Comparison of ENCODE assay signal across 21 cellular contexts in the genomic region with DNA sequence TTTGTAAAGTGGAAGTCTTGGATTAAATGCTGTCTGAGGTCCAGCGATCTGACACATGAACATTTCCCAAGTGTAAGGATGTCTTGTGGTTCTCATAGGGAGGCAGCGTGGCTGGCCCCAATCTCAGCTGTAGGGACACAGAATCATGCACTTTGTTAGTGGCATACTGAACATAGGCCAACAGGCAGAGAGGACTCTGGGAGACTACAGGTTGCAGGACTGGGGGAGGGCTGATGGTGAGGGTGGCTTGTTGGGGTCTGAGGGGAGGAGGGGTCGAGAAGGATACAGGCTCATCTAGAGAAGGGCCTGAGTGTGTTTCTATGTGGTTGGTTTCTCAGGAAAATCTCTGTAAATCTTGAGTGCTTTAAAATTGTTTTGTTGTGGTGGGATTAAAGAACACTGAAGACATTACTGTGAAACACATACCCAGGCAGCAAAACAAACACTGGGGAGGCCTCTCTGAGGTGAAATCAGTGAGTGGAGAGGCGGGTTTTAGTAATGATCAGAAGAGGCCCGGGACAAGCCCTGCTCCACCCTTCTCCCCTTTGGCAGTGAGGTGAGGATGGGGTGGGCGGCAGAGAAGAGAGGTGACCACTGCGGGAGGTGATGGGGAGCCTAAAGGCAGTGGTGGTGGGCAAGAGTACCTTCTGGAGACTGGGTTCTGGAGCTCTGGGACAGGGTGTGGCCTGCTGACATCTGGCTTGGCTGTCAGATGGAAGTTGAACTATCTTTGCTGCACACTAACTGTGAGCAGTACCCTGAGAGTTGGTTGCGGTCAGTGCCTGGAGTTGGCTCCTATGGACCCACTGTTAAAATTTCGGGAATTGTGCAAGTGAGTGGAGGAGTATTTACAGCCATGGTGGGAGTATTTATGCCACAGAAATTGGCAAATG. TPM values are rescaled to one million over a fixed set of nuclear protein-coding genes. Genes with fewer than 3 reads are reported as not detected.
DNase-seq lines count a peak whose midpoint lies in the region; ATAC-seq and TF ChIP-seq lines count a peak whose summit lies in the region.
"Had no signal": no experiment of that assay in that cellular context is flagged by ENCODE, and none has a peak within 500 bp of the region (broad histone marks: within the 10 kb centered on the region; RNA-seq: fewer than 3 reads in every experiment).

No MANE protein-coding gene starts in this region.

- H3K36me3 Mint-ChIP-seq in nephron progenitor cell (ENCODE audit: low read depth): peaks cover 30% of the 10 kb centered on the region
- no peaks in the 10 kb centered on the region for H3K36me3 Mint-ChIP-seq in activated T-helper 1 cell treated with anti-CD3 and anti-CD28 coated beads, Interleukin-12 subunit alpha, Interleukin-12 subunit beta, Interleukin-2, Interleukin-4 antibody, amounts not matched to agents 30 ng/mL and 10 ng/mL and 1 ng/mL, durations not matched to agents 14 hours and 24 hours and 36 hours (ENCODE audit: low read depth)

- peaks cover 14 to 74% (median 58%) of the 10 kb centered on the region in 9 donors for H3K4me1 ChIP-seq in heart right ventricle

- TF ChIP-seq CTCF in heart right ventricle (IDR thresholded peaks at IDR 0.05): no peak
- no peak for TF ChIP-seq CTCF in nephron progenitor cell (IDR thresholded peaks at IDR 0.05)

- H3K9me3 Mint-ChIP-seq in nephron progenitor cell: no peaks in the 10 kb centered on the region
- no peaks in the 10 kb centered on the region for H3K9me3 Mint-ChIP-seq in activated T-helper 1 cell treated with anti-CD3 and anti-CD28 coated beads, Interleukin-12 subunit alpha, Interleukin-12 subunit beta, Interleukin-2, Interleukin-4 antibody, amounts not matched to agents 30 ng/mL and 10 ng/mL and 1 ng/mL, durations not matched to agents 14 hours and 24 hours and 36 hours
- H3K9me3 Mint-ChIP-seq: central memory CD8-positive, alpha-beta T cell had no signal

- no peaks in the 10 kb centered on the region for H3K9me3 ChIP-seq in heart right ventricle
- H3K9me3 ChIP-seq: BE2C, SJCRH30, upper lobe of left lung had no signal

- H3K36me3 ChIP-seq in heart right ventricle: peaks cover 0 to 16% (median 0%) of the 10 kb centered on the region in 9 donors
- H3K36me3 ChIP-seq: BE2C, SJCRH30, upper lobe of left lung had no signal

- no peaks in the 10 kb centered on the region for H3K27me3 ChIP-seq in heart right ventricle
- H3K27me3 ChIP-seq: BE2C, SJCRH30, upper lobe of left lung had no signal

- H3K27ac ChIP-seq in heart right ventricle: peak overlapping the region in 5 of 10 donors; percentile 5 to 60 (median 28)
- H3K27ac ChIP-seq: HL-60, SJCRH30 had no signal

- WGBS in heart right ventricle, 2 donors: 58 to 60% methylated on average over 9 of the region's 9 CpGs

- H3K4me3 Mint-ChIP-seq in nephron progenitor cell: peak overlapping the region; percentile 94
- no peak overlapping the region for H3K4me3 Mint-ChIP-seq in activated T-helper 1 cell treated with anti-CD3 and anti-CD28 coated beads, Interleukin-12 subunit alpha, Interleukin-12 subunit beta, Interleukin-2, Interleukin-4 antibody, amounts not matched to agents 30 ng/mL and 10 ng/mL and 1 ng/mL, durations not matched to agents 14 hours and 24 hours and 36 hours
- H3K4me3 Mint-ChIP-seq: central memory CD8-positive, alpha-beta T cell had no signal

- H3K27me3 Mint-ChIP-seq in nephron progenitor cell (ENCODE audit: low read depth, poor library complexity): peaks cover 10% of the 10 kb centered on the region
- peaks cover 36% of the 10 kb centered on the region for H3K27me3 Mint-ChIP-seq in activated T-helper 1 cell treated with anti-CD3 and anti-CD28 coated beads, Interleukin-12 subunit alpha, Interleukin-12 subunit beta, Interleukin-2, Interleukin-4 antibody, amounts not matched to agents 30 ng/mL and 10 ng/mL and 1 ng/mL, durations not matched to agents 14 hours and 24 hours and 36 hours (ENCODE audit: insufficient read depth)

- intact Hi-C loops in left ventricle myocardium superior (cut with micrococcal nuclease) (no loop called here), heart right ventricle (cut with DNase I) (loop anchor here in 1 of 10 donors (2.0 kb wide), 1 partner anchor 35 kb away; no protein-coding TSS in a partner anchor)
- intact Hi-C loops in activated T-helper 1 cell treated with anti-CD3 and anti-CD28 coated beads, Interleukin-12 subunit alpha, Interleukin-12 subunit beta, Interleukin-2, Interleukin-4 antibody, amounts not matched to agents 30 ng/mL and 10 ng/mL and 1 ng/mL, durations not matched to agents 14 hours and 24 hours and 36 hours (cut with micrococcal nuclease): no loop called here

- H3K4me1 Mint-ChIP-seq in nephron progenitor cell: peaks cover 75% of the 10 kb centered on the region
- H3K4me1 Mint-ChIP-seq in activated T-helper 1 cell treated with anti-CD3 and anti-CD28 coated beads, Interleukin-12 subunit alpha, Interleukin-12 subunit beta, Interleukin-2, Interleukin-4 antibody, amounts not matched to agents 30 ng/mL and 10 ng/mL and 1 ng/mL, durations not matched to agents 14 hours and 24 hours and 36 hours (ENCODE audit: low read depth): no peaks in the 10 kb centered on the region

- ATAC-seq in left ventricle myocardium superior (peak; percentile 26), heart right ventricle (no peak)
- ATAC-seq: right cardiac atrium had no signal

- H3K27ac Mint-ChIP-seq in nephron progenitor cell: peak overlapping the region; percentile 5
- no peak overlapping the region for H3K27ac Mint-ChIP-seq in activated T-helper 1 cell treated with anti-CD3 and anti-CD28 coated beads, Interleukin-12 subunit alpha, Interleukin-12 subunit beta, Interleukin-2, Interleukin-4 antibody, amounts not matched to agents 30 ng/mL and 10 ng/mL and 1 ng/mL, durations not matched to agents 14 hours and 24 hours and 36 hours

- DNase-seq in left ventricle myocardium superior: no peak
- DNase-seq in heart right ventricle: no peak
- no peak for DNase-seq in nephron progenitor cell
- no peak for DNase-seq in activated T-helper 1 cell treated with anti-CD3 and anti-CD28 coated beads, Interleukin-12 subunit alpha, Interleukin-12 subunit beta, Interleukin-2, Interleukin-4 antibody, amounts not matched to agents 30 ng/mL and 10 ng/mL and 1 ng/mL, durations not matched to agents 14 hours and 24 hours and 36 hours (ENCODE audit: low spot score)
- DNase-seq in NCI-H146 treated with DMSO at 0.1 percent for 48 hours (lab: John Stamatoyannopoulos, UW; ENCODE audit: unreplicated experiment): no peak
- DNase-seq in glomerular visceral epithelial cell (ENCODE audit: extremely low spot score): no peak
- DNase-seq: activated CD4-positive, alpha-beta T cell treated with anti-CD3 and anti-CD28 coated beads, Interleukin-2, amount 50 U/mL, for 48 hours; activated naive CD4-positive, alpha-beta T cell treated with Interleukin-2 at 50 U/mL for 16 hours; activated T-cell treated with anti-CD3 and anti-CD28 coated beads for 4 hours; BE2C; NCI-H187; NCI-H2227 treated with DMSO at 0.1 percent for 48 hours; NCI-H774; SJCRH30; stimulated activated naive CD4-positive, alpha-beta T cell; T-helper 2 cell had no signal

- H3K4me3 ChIP-seq in heart right ventricle: peak overlapping the region in 1 of 10 donors; percentile 78
- H3K4me3 ChIP-seq: SJCRH30, upper lobe of left lung had no signal

RNA-seq across cellular contexts. Expression of gene NYNRIN, which starts 3.3 kb away (rescaled TPM):
- total RNA-seq in left ventricle myocardium superior (7.3 TPM), heart right ventricle (1 to 10 TPM; 3.6 to 9.0 (median 6.4) TPM)
- polyA plus RNA-seq in heart right ventricle: 1 to 10 TPM; 4.6 to 6.8 TPM
- 0.02 TPM in 1 of 2 replicates, not detected in the other for total RNA-seq in activated T-helper 1 cell treated with anti-CD3 and anti-CD28 coated beads, Interleukin-12 subunit alpha, Interleukin-12 subunit beta, Interleukin-2, Interleukin-4 antibody, amounts not matched to agents 30 ng/mL and 10 ng/mL and 1 ng/mL, durations not matched to agents 14 hours and 24 hours and 36 hours

RNA-seq across cellular contexts. Expression of gene CBLN3, which starts 27.4 kb away (rescaled TPM):
- 2.3 TPM for total RNA-seq in left ventricle myocardium superior
- total RNA-seq in heart right ventricle: 1 to 10 TPM in 4 of 10 donors, under 1 TPM in 6; 0.24 to 2.5 (median 0.80) TPM
- polyA plus RNA-seq in heart right ventricle: 1 to 10 TPM; 1.0 to 1.8 TPM
- 5.2 and 5.5 TPM in 2 replicates for total RNA-seq in activated T-helper 1 cell treated with anti-CD3 and anti-CD28 coated beads, Interleukin-12 subunit alpha, Interleukin-12 subunit beta, Interleukin-2, Interleukin-4 antibody, amounts not matched to agents 30 ng/mL and 10 ng/mL and 1 ng/mL, durations not matched to agents 14 hours and 24 hours and 36 hours
- total RNA-seq: A172 had no signal

RNA-seq across cellular contexts. Expression of gene KHNYN, which starts 27.7 kb away (rescaled TPM):
- total RNA-seq in left ventricle myocardium superior (25.1 TPM), heart right ventricle (10 to 100 TPM; 14.3 to 30.1 (median 17.9) TPM)
- 10 to 100 TPM; 14.0 to 20.9 TPM for polyA plus RNA-seq in heart right ventricle
- total RNA-seq in activated T-helper 1 cell treated with anti-CD3 and anti-CD28 coated beads, Interleukin-12 subunit alpha, Interleukin-12 subunit beta, Interleukin-2, Interleukin-4 antibody, amounts not matched to agents 30 ng/mL and 10 ng/mL and 1 ng/mL, durations not matched to agents 14 hours and 24 hours and 36 hours: 65.9 and 72.0 TPM in 2 replicates

RNA-seq across cellular contexts. Expression of gene NFATC4, which starts 34.1 kb away (rescaled TPM):
- total RNA-seq in left ventricle myocardium superior: 21.7 TPM
- 10 to 100 TPM in 4 of 10 donors, 1 to 10 TPM in 6; 3.0 to 42.0 (median 7.8) TPM for total RNA-seq in heart right ventricle
- 10 to 100 TPM; 28.7 to 69.2 TPM for polyA plus RNA-seq in heart right ventricle
- total RNA-seq in activated T-helper 1 cell treated with anti-CD3 and anti-CD28 coated beads, Interleukin-12 subunit alpha, Interleukin-12 subunit beta, Interleukin-2, Interleukin-4 antibody, amounts not matched to agents 30 ng/mL and 10 ng/mL and 1 ng/mL, durations not matched to agents 14 hours and 24 hours and 36 hours: not detected in 2 replicates
- total RNA-seq: A172 had no signal

RNA-seq across cellular contexts. Expression of gene SDR39U1, which starts 40.5 kb away (rescaled TPM):
- total RNA-seq in left ventricle myocardium superior (86.8 TPM), heart right ventricle (10 to 100 TPM; 55.6 to 93.6 (median 67.4) TPM)
- 100 to 1,000 TPM in 1 of 2 donors, 10 to 100 TPM in 1; 88.5 to 108 TPM for polyA plus RNA-seq in heart right ventricle
- 41.5 and 48.0 TPM in 2 replicates for total RNA-seq in activated T-helper 1 cell treated with anti-CD3 and anti-CD28 coated beads, Interleukin-12 subunit alpha, Interleukin-12 subunit beta, Interleukin-2, Interleukin-4 antibody, amounts not matched to agents 30 ng/mL and 10 ng/mL and 1 ng/mL, durations not matched to agents 14 hours and 24 hours and 36 hours
